12 cellular contexts compared by ENCODE assay signal in genomic region chr1:16153110-16153998, GRCh38. TPM values are rescaled to one million over a fixed set of nuclear protein-coding genes. Genes with fewer than 3 reads are reported as not detected.
DNase-seq lines count a peak whose midpoint lies in the region; TF ChIP-seq lines count a peak whose summit lies in the region.
"Had no signal": no experiment of that assay in that cellular context is flagged by ENCODE, and none has a peak within 500 bp of the region (broad histone marks: within the 10 kb centered on the region; RNA-seq: fewer than 3 reads in every experiment).

No MANE protein-coding gene starts in this region.

- peak overlapping the region; percentile 83 for H3K4me2 ChIP-seq in skeletal muscle satellite cell (ENCODE audit: low read length)

- CTCF ChIA-PET in CD8-positive, alpha-beta memory T cell (lab: Charles Lee) = interaction anchor here (0.8 to 1.2 kb wide), 2 partner anchors 9 to 14 kb away, joined by 4 read pairs; no protein-coding TSS in a partner anchor

- peaks cover 22 to 41% (median 25%) of the 10 kb centered on the region in 3 donors for H3K4me1 Mint-ChIP-seq in CD8-positive, alpha-beta memory T cell

- H3K36me3 Mint-ChIP-seq in CD8-positive, alpha-beta memory T cell = no peaks in the 10 kb centered on the region
- H3K36me3 Mint-ChIP-seq: natural killer cell had no signal

- H3K4me3 ChIP-seq in HAP-1 = peak overlapping the region; percentile 73
- H3K4me3 ChIP-seq in astrocyte of the spinal cord (ENCODE audit: low read depth, low read length) = peak overlapping the region; percentile 90
- H3K4me3 ChIP-seq in iPS-20b (ENCODE audit: low read length) = peak overlapping the region; percentile 83; the same call in 1 of the 2 replicates
- H3K4me3 ChIP-seq in skeletal muscle satellite cell (ENCODE audit: low read length) = peak overlapping the region; percentile 93
- H3K4me3 ChIP-seq in CD8-positive, alpha-beta memory T cell (ENCODE audit: low read length) = no peak overlapping the region

- H3K27me3 Mint-ChIP-seq in CD8-positive, alpha-beta memory T cell = peaks cover 13 to 15% of the 10 kb centered on the region in 2 donors

- in situ Hi-C loops in HAP-1 (cut with MboI; ENCODE audit: low sequenced_read_pairs) (no loop called here), astrocyte of the spinal cord (cut with HindIII; ENCODE audit: low sequenced_read_pairs) (no loop called here)

- H3K4me3 Mint-ChIP-seq in CD8-positive, alpha-beta memory T cell = no peak overlapping the region

- DNase-seq in HAP-1 (ENCODE audit: low spot score in 2 of 2) (peak; percentile 43 to 58), astrocyte of the spinal cord (ENCODE audit: low read depth, low spot score) (no peak), C1 segment of cervical spinal cord (lab: John Stamatoyannopoulos, UW) (no peak), MV-4-11 (lab: John Stamatoyannopoulos, UW) (no peak)
- DNase-seq in CD8-positive, alpha-beta memory T cell = no peak
- no peak for DNase-seq in stimulated activated CD4-positive, alpha-beta T cell treated with anti-CD3 and anti-CD28 coated beads, Interleukin-4, amount 100 ng/mL, for 24 hours
- DNase-seq: activated CD4-positive, CD25-positive, alpha-beta regulatory T cell treated with anti-CD3 and anti-CD28 coated beads, Interleukin-2, amount 50 U/mL, for 72 hours; caudate nucleus; natural killer cell; NCI-H446 had no signal

- peaks cover 25% of the 10 kb centered on the region for H3K36me3 ChIP-seq in HAP-1 (replicated peaks)
- H3K36me3 ChIP-seq in iPS-20b (ENCODE audit: insufficient read depth, low read depth, low read length) = peaks cover 26% of the 10 kb centered on the region
- H3K36me3 ChIP-seq in skeletal muscle satellite cell (ENCODE audit: insufficient read depth, low read length) = peaks cover 30% of the 10 kb centered on the region
- H3K36me3 ChIP-seq in CD8-positive, alpha-beta memory T cell (ENCODE audit: insufficient read depth, low read length) = no peaks in the 10 kb centered on the region

- no peaks in the 10 kb centered on the region for H3K9me3 Mint-ChIP-seq in CD8-positive, alpha-beta memory T cell
- H3K9me3 Mint-ChIP-seq: natural killer cell had no signal

- POLR2A ChIA-PET in CD8-positive, alpha-beta memory T cell (lab: Charles Lee) = interaction anchor here (0.6 kb wide), 2 partner anchors 10 to 55 kb away, joined by 3 to 5 read pairs; no protein-coding TSS in a partner anchor

- H3K27ac Mint-ChIP-seq in CD8-positive, alpha-beta memory T cell = peak overlapping the region in 1 of 8 donors; percentile 47
- H3K27ac Mint-ChIP-seq: natural killer cell had no signal

- H3K4me1 ChIP-seq in HAP-1 = peaks cover 23% of the 10 kb centered on the region
- H3K4me1 ChIP-seq in iPS-20b (ENCODE audit: insufficient read depth, low read length) = peaks cover 30% of the 10 kb centered on the region
- H3K4me1 ChIP-seq in skeletal muscle satellite cell (ENCODE audit: control insufficient read depth, insufficient read depth, low read length) = peaks cover 66% of the 10 kb centered on the region
- H3K4me1 ChIP-seq in CD8-positive, alpha-beta memory T cell (ENCODE audit: insufficient read depth, low read length) = peaks cover 65% of the 10 kb centered on the region

- H3K27ac ChIP-seq in iPS-20b (ENCODE audit: low read length) = no peak overlapping the region
- H3K27ac ChIP-seq in CD8-positive, alpha-beta memory T cell (ENCODE audit: low read depth, low read length) = no peak overlapping the region

- no peaks in the 10 kb centered on the region for H3K9me3 ChIP-seq in HAP-1
- no peaks in the 10 kb centered on the region for H3K9me3 ChIP-seq in iPS-20b (ENCODE audit: insufficient read depth, low read depth, low read length)
- no peaks in the 10 kb centered on the region for H3K9me3 ChIP-seq in skeletal muscle satellite cell (replicated peaks; ENCODE audit: low read length)
- H3K9me3 ChIP-seq in CD8-positive, alpha-beta memory T cell (ENCODE audit: low read length) = no peaks in the 10 kb centered on the region

- peak overlapping the region; percentile 78; the same call in 1 of the 2 replicates for H3K9ac ChIP-seq in iPS-20b (ENCODE audit: low read depth, low read length)
- H3K9ac ChIP-seq in skeletal muscle satellite cell (ENCODE audit: low read depth, low read length) = peak overlapping the region; percentile 90

- H3K27me3 ChIP-seq in HAP-1 (ENCODE audit: low read depth) = no peaks in the 10 kb centered on the region
- H3K27me3 ChIP-seq in iPS-20b (ENCODE audit: insufficient read depth, low read length) = peaks cover 38% of the 10 kb centered on the region
- H3K27me3 ChIP-seq in skeletal muscle satellite cell (ENCODE audit: control insufficient read depth, insufficient read depth, low read length) = no peaks in the 10 kb centered on the region
- H3K27me3 ChIP-seq in CD8-positive, alpha-beta memory T cell (ENCODE audit: insufficient read depth, low read length, poor library complexity, severe bottlenecking) = peaks cover 33% of the 10 kb centered on the region

- no peak for TF ChIP-seq CTCF in astrocyte of the spinal cord (IDR thresholded peaks at IDR 0.05; ENCODE audit: low read depth, low read length)

RNA-seq across cellular contexts. Expression of gene EPHA2, which starts 2.5 kb away (rescaled TPM):
- 8.3 and 8.4 TPM in 2 replicates for total RNA-seq in skeletal muscle satellite cell (2012; rRNA removed)
- total RNA-seq in CD8-positive, alpha-beta memory T cell = not detected
- polyA plus RNA-seq in CD8-positive, alpha-beta memory T cell = not detected

RNA-seq across cellular contexts. Expression of gene ARHGEF19, which starts 59.1 kb away (rescaled TPM):
- 4.6 and 4.8 TPM in 2 replicates for total RNA-seq in skeletal muscle satellite cell (2012; rRNA removed)
- total RNA-seq in CD8-positive, alpha-beta memory T cell = 1 to 10 TPM; 6.8 to 7.8 TPM
- polyA plus RNA-seq in CD8-positive, alpha-beta memory T cell = 12.7 TPM

Comparison
In these comparisons a context has a peak if more than half of its experiments do, and no peak if none do; other contexts are left out.
1. DNase-seq: peak in HAP-1 (2 of 2); none in astrocyte of the spinal cord (single experiment), C1 segment of cervical spinal cord (0 of 14), CD8-positive, alpha-beta memory T cell (0 of 5), MV-4-11 (single experiment) and stimulated activated CD4-positive, alpha-beta T cell treated with anti-CD3 and anti-CD28 coated beads, Interleukin-4, amount 100 ng/mL, for 24 hours (single experiment).